ENCODE assay signal across 9 cellular contexts in the genomic region with DNA sequence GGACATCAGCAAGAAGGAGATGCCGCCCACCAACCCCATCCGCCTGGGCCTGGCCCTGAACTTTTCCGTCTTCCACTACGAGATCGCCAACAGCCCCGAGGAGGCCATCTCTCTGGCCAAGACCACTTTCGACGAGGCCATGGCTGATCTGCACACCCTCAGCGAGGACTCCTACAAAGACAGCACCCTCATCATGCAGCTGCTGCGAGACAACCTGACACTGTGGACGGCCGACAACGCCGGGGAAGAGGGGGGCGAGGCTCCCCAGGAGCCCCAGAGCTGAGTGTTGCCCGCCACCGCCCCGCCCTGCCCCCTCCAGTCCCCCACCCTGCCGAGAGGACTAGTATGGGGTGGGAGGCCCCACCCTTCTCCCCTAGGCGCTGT. TPM values are rescaled to one million over a fixed set of nuclear protein-coding genes. Genes with fewer than 3 reads are reported as not detected.
A peak's percentile ranks its signal among the peaks of the same experiment; 100 is the strongest.
DNase-seq lines count a peak whose midpoint lies in the region; ATAC-seq and TF ChIP-seq lines count a peak whose summit lies in the region.
"Had no signal": no experiment of that assay in that cellular context is flagged by ENCODE, and none has a peak within 500 bp of the region (broad histone marks: within the 10 kb centered on the region; RNA-seq: fewer than 3 reads in every experiment).

No MANE protein-coding gene starts in this region.

- no peak for DNase-seq in activated CD4-positive, alpha-beta T cell treated with anti-CD3 and anti-CD28 coated beads, Interleukin-2, amount 10 ng/mL, durations not matched to agents 7 days and 5 days
- DNase-seq in activated CD4-positive, alpha-beta T cell treated with anti-CD3 and anti-CD28 coated beads for 4 hours: no peak
- DNase-seq in activated CD8-positive, alpha-beta T cell treated with anti-CD3 and anti-CD28 coated beads for 36 hours: no peak
- DNase-seq in lower lobe of right lung (no peak), SW480 (ENCODE audit: low spot score) (no peak), NCI-H146 (lab: John Stamatoyannopoulos, UW) (no peak), aorta (no peak)
- DNase-seq: stimulated activated naive CD4-positive, alpha-beta T cell treated with Interleukin-2 at 50 U/mL for 16 hours had no signal

- no peaks in the 10 kb centered on the region for H3K36me3 Mint-ChIP-seq in activated CD4-positive, alpha-beta T cell treated with anti-CD3 and anti-CD28 coated beads, Interleukin-2, amount 10 ng/mL, durations not matched to agents 7 days and 5 days (ENCODE audit: low read depth)
- no peaks in the 10 kb centered on the region for H3K36me3 Mint-ChIP-seq in activated CD8-positive, alpha-beta T cell treated with anti-CD3 and anti-CD28 coated beads for 36 hours (ENCODE audit: low read depth)

- intact Hi-C loops in activated CD8-positive, alpha-beta T cell treated with anti-CD3 and anti-CD28 coated beads for 36 hours (cut with micrococcal nuclease): no loop called here
- intact Hi-C loops in lower lobe of right lung (cut with DNase I) (no loop called here), aorta (cut with DNase I) (no loop called here)

- no peaks in the 10 kb centered on the region for H3K36me3 ChIP-seq in lower lobe of right lung
- H3K36me3 ChIP-seq in thymus (ENCODE audit: control insufficient read depth, insufficient read depth): no peaks in the 10 kb centered on the region
- no peaks in the 10 kb centered on the region for H3K36me3 ChIP-seq in aorta (ENCODE audit: control insufficient read depth in 1 of 2, insufficient read depth in 2 of 2, low read length in 1 of 2)

- CTCF ChIA-PET in activated CD4-positive, alpha-beta T cell treated with anti-CD3 and anti-CD28 coated beads, Interleukin-2, amount 10 ng/mL, durations not matched to agents 7 days and 5 days (lab: Charles Lee): interaction anchor here (0.8 to 1.3 kb wide), 2 partner anchors 37 to 39 kb away, joined by 3 to 5 read pairs; a partner anchor contains a TSS
- CTCF ChIA-PET in activated CD8-positive, alpha-beta T cell treated with anti-CD3 and anti-CD28 coated beads for 36 hours (lab: Charles Lee): interaction anchor here (1.0 to 2.5 kb wide), 6 partner anchors 12 to 262 kb away, joined by 3 to 19 read pairs (median 5); a partner anchor contains a TSS

- H3K4me1 ChIP-seq in lower lobe of right lung (peaks cover 27% of the 10 kb centered on the region), thymus (ENCODE audit: control insufficient read depth, insufficient read depth, low read length) (peaks cover 3% of the 10 kb centered on the region), aorta (ENCODE audit: control insufficient read depth in 1 of 2, insufficient read depth in 2 of 2, low read length in 2 of 2) (peaks cover 0 to 2% of the 10 kb centered on the region in 2 donors)

- no peak for ATAC-seq in activated CD8-positive, alpha-beta T cell treated with anti-CD3 and anti-CD28 coated beads for 36 hours
- ATAC-seq in lower lobe of right lung: no peak
- no peak for ATAC-seq in aorta (ENCODE audit: low FRiP score)

- H3K9me3 ChIP-seq in lower lobe of right lung (no peaks in the 10 kb centered on the region), thymus (ENCODE audit: control insufficient read depth) (no peaks in the 10 kb centered on the region), aorta (ENCODE audit: control insufficient read depth, low read length) (no peaks in the 10 kb centered on the region)

- H3K9me3 Mint-ChIP-seq in activated CD4-positive, alpha-beta T cell treated with anti-CD3 and anti-CD28 coated beads, Interleukin-2, amount 10 ng/mL, durations not matched to agents 7 days and 5 days: no peaks in the 10 kb centered on the region
- no peaks in the 10 kb centered on the region for H3K9me3 Mint-ChIP-seq in activated CD8-positive, alpha-beta T cell treated with anti-CD3 and anti-CD28 coated beads for 36 hours

- 64% methylated on average over 20 of the region's 20 CpGs for WGBS in thymus
- whole genome bisulfite sequencing in aorta, 2 donors: 65 to 73% methylated on average over 20 of the region's 20 CpGs

- H3K4me3 Mint-ChIP-seq in activated CD4-positive, alpha-beta T cell treated with anti-CD3 and anti-CD28 coated beads, Interleukin-2, amount 10 ng/mL, durations not matched to agents 7 days and 5 days: peak overlapping the region; percentile 82
- H3K4me3 Mint-ChIP-seq in activated CD8-positive, alpha-beta T cell treated with anti-CD3 and anti-CD28 coated beads for 36 hours: peak overlapping the region; percentile 89

- H3K4me1 Mint-ChIP-seq in activated CD4-positive, alpha-beta T cell treated with anti-CD3 and anti-CD28 coated beads, Interleukin-2, amount 10 ng/mL, durations not matched to agents 7 days and 5 days: peaks cover 34% of the 10 kb centered on the region
- H3K4me1 Mint-ChIP-seq in activated CD8-positive, alpha-beta T cell treated with anti-CD3 and anti-CD28 coated beads for 36 hours (ENCODE audit: low read depth): peaks cover 20% of the 10 kb centered on the region

- H3K27ac ChIP-seq in lower lobe of right lung: peak overlapping the region; percentile 99
- peak overlapping the region; percentile 88 for H3K27ac ChIP-seq in thymus (ENCODE audit: low read depth)
- H3K27ac ChIP-seq in aorta (ENCODE audit: low read depth in 1 of 2, low read length in 2 of 2): no peak overlapping the region

- H3K4me3 ChIP-seq in lower lobe of right lung (peak overlapping the region; percentile 79), thymus (ENCODE audit: low read length) (peak overlapping the region; percentile 74), aorta (ENCODE audit: low read length in 2 of 2) (no peak overlapping the region)

- TF ChIP-seq CTCF in activated CD8-positive, alpha-beta T cell treated with anti-CD3 and anti-CD28 coated beads for 36 hours (IDR thresholded peaks at IDR 0.05): no peak
- TF ChIP-seq CTCF in lower lobe of right lung (IDR thresholded peaks at IDR 0.05): no peak

- no peaks in the 10 kb centered on the region for H3K27me3 Mint-ChIP-seq in activated CD4-positive, alpha-beta T cell treated with anti-CD3 and anti-CD28 coated beads, Interleukin-2, amount 10 ng/mL, durations not matched to agents 7 days and 5 days
- no peaks in the 10 kb centered on the region for H3K27me3 Mint-ChIP-seq in activated CD8-positive, alpha-beta T cell treated with anti-CD3 and anti-CD28 coated beads for 36 hours

- H3K27ac Mint-ChIP-seq in activated CD4-positive, alpha-beta T cell treated with anti-CD3 and anti-CD28 coated beads, Interleukin-2, amount 10 ng/mL, durations not matched to agents 7 days and 5 days: peak overlapping the region; percentile 93
- no peak overlapping the region for H3K27ac Mint-ChIP-seq in activated CD8-positive, alpha-beta T cell treated with anti-CD3 and anti-CD28 coated beads for 36 hours

- H3K27me3 ChIP-seq in lower lobe of right lung (ENCODE audit: low read depth): no peaks in the 10 kb centered on the region
- H3K27me3 ChIP-seq in thymus (ENCODE audit: control insufficient read depth, insufficient read depth): no peaks in the 10 kb centered on the region
- H3K27me3 ChIP-seq in aorta (ENCODE audit: control insufficient read depth in 1 of 2, insufficient read depth in 2 of 2, low read length in 1 of 2): no peaks in the 10 kb centered on the region

- POLR2A ChIA-PET in activated CD4-positive, alpha-beta T cell treated with anti-CD3 and anti-CD28 coated beads, Interleukin-2, amount 10 ng/mL, durations not matched to agents 7 days and 5 days (lab: Charles Lee): interaction anchor here (1.7 kb wide), 1 partner anchor 30 kb away, joined by 8 read pairs; no protein-coding TSS in a partner anchor
- POLR2A ChIA-PET in activated CD8-positive, alpha-beta T cell treated with anti-CD3 and anti-CD28 coated beads for 36 hours (lab: Charles Lee): interaction anchor here (1.4 to 3.9 kb wide), 6 partner anchors 25 to 363 kb away, joined by 3 to 37 read pairs (median 10); a partner anchor contains a TSS

RNA-seq across cellular contexts. Expression of a gene that starts 0.7 kb away (rescaled TPM):
- total RNA-seq in activated CD4-positive, alpha-beta T cell treated with anti-CD3 and anti-CD28 coated beads, Interleukin-2, amount 10 ng/mL, durations not matched to agents 7 days and 5 days: 1 to 10 TPM; 2.4 to 3.0 TPM
- under 1 TPM; 0.47 to 0.59 TPM for total RNA-seq in activated CD8-positive, alpha-beta T cell treated with anti-CD3 and anti-CD28 coated beads for 36 hours
- 47.5 TPM for total RNA-seq in lower lobe of right lung
- 191 TPM for polyA plus RNA-seq in thymus
- total RNA-seq in aorta: 1 to 10 TPM; 3.7 to 7.6 TPM
- polyA plus RNA-seq in aorta: 10 to 100 TPM in 1 of 2 donors, 1 to 10 TPM in 1; 3.3 to 18.3 TPM

RNA-seq across cellular contexts. Expression of a gene that starts 26.4 kb away (rescaled TPM):
- 10 to 100 TPM; 25.9 to 26.9 TPM for total RNA-seq in activated CD4-positive, alpha-beta T cell treated with anti-CD3 and anti-CD28 coated beads, Interleukin-2, amount 10 ng/mL, durations not matched to agents 7 days and 5 days
- total RNA-seq in activated CD8-positive, alpha-beta T cell treated with anti-CD3 and anti-CD28 coated beads for 36 hours: 10 to 100 TPM; 45.9 to 47.9 TPM
- total RNA-seq in lower lobe of right lung (25.9 TPM), aorta (10 to 100 TPM; 17.7 to 19.6 TPM)
- polyA plus RNA-seq in thymus (17.9 TPM), aorta (10 to 100 TPM; 12.1 to 20.7 TPM)

RNA-seq across cellular contexts. Expression of a gene that starts 36.6 kb away (rescaled TPM):
- total RNA-seq in activated CD4-positive, alpha-beta T cell treated with anti-CD3 and anti-CD28 coated beads, Interleukin-2, amount 10 ng/mL, durations not matched to agents 7 days and 5 days: 10 to 100 TPM; 14.0 to 14.8 TPM
- total RNA-seq in activated CD8-positive, alpha-beta T cell treated with anti-CD3 and anti-CD28 coated beads for 36 hours: 1 to 10 TPM; 8.7 to 9.6 TPM
- total RNA-seq in lower lobe of right lung (16.1 TPM), aorta (10 to 100 TPM in 1 of 2 donors, 1 to 10 TPM in 1; 9.7 to 12.7 TPM)
- polyA plus RNA-seq in thymus (15.8 TPM), aorta (10 to 100 TPM in 1 of 2 donors, 1 to 10 TPM in 1; 7.5 to 16.4 TPM)

RNA-seq across cellular contexts. Expression of a gene that starts 37.2 kb away (rescaled TPM):
- total RNA-seq in activated CD4-positive, alpha-beta T cell treated with anti-CD3 and anti-CD28 coated beads, Interleukin-2, amount 10 ng/mL, durations not matched to agents 7 days and 5 days: 10 to 100 TPM; 45.1 to 55.0 TPM
- 10 to 100 TPM; 55.0 to 61.3 TPM for total RNA-seq in activated CD8-positive, alpha-beta T cell treated with anti-CD3 and anti-CD28 coated beads for 36 hours
- total RNA-seq in lower lobe of right lung (29.1 TPM), aorta (10 to 100 TPM; 18.0 to 21.4 TPM)
- polyA plus RNA-seq in thymus (9.1 TPM), aorta (1 to 10 TPM; 8.0 to 8.2 TPM)

RNA-seq across cellular contexts. Expression of a gene that starts 50.1 kb away (rescaled TPM):
- total RNA-seq in activated CD4-positive, alpha-beta T cell treated with anti-CD3 and anti-CD28 coated beads, Interleukin-2, amount 10 ng/mL, durations not matched to agents 7 days and 5 days: not detected
- total RNA-seq in activated CD8-positive, alpha-beta T cell treated with anti-CD3 and anti-CD28 coated beads for 36 hours: not detected
- total RNA-seq in lower lobe of right lung (2.2 TPM), aorta (not detected)
- polyA plus RNA-seq in thymus (0.18 TPM), aorta (10 to 100 TPM in 1 of 2 donors, not detected in 1; 28.0 TPM)

Comparison
In these comparisons a context has a peak if more than half of its experiments do, and no peak if none do; other contexts are left out.
1. H3K27ac ChIP-seq: peak in lower lobe of right lung (single experiment) and thymus (single experiment); none in aorta (0 of 2).
2. H3K4me3 ChIP-seq: peak in lower lobe of right lung (single experiment) and thymus (single experiment); none in aorta (0 of 2).